ENCODE assay signal across 7 cellular contexts in the genomic region with DNA sequence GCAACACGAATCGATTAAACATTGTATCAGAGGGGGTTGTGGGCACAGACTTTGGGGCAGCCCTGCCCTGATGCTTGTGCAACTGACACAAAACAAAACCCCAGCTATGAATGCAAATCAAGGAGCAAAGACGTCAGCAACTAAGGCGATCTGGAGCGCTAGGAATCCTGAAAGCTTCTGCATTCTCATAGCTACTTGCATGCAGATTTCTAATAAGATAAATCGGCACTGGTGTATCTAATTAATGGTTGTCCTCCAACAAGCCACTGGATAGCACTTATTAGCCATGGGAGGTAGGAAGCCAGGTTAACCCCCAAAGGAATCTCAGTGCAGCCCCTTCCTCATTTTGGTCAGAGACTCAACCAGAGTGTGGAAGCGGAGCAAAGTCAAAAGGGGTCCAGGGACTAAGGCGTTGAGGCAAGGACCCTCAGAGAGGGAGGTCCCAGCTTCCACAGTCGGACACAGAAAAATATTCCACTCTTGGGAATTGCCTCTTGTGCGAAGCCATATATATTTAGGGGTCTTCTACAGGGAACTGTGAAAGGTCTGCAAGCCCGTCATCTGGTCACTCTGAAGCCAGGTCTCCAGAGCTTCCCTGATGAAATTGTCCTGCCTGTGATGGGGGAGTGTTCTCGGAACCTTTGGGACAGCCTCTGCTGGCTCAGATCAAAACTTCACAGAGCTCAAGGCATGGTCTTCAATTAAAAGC.
A peak's percentile ranks its signal among the peaks of the same experiment; 100 is the strongest.
DNase-seq lines count a peak whose midpoint lies in the region; ATAC-seq and TF ChIP-seq lines count a peak whose summit lies in the region.

No MANE protein-coding gene starts in this region.

- intact Hi-C loops in Caco-2 (cut with micrococcal nuclease; ENCODE audit: unreplicated experiment) = no loop called here

- H3K9me3 Mint-ChIP-seq in Caco-2 (ENCODE audit: unreplicated experiment) = no peaks in the 10 kb centered on the region
- peaks cover 0 to 6% (median 0%) of the 10 kb centered on the region in 9 donors for H3K9me3 Mint-ChIP-seq in naive thymus-derived CD8-positive, alpha-beta T cell

- DNase-seq in astrocyte of the spinal cord (ENCODE audit: low read depth, low spot score) = peak; percentile 80
- DNase-seq in kidney glomerular epithelial cell (lab: John Stamatoyannopoulos, UW) = peak; percentile 24
- DNase-seq in superior temporal gyrus (ENCODE audit: extremely low spot score) = peak; percentile 61
- DNase-seq in NCI-H82 treated with DMSO at 0.1 percent for 48 hours (lab: John Stamatoyannopoulos, UW; ENCODE audit: unreplicated experiment) = no peak
- DNase-seq in Caco-2 = no peak
- no peak for DNase-seq in naive thymus-derived CD8-positive, alpha-beta T cell

- CTCF ChIA-PET in Caco-2 (lab: Charles Lee) = no interaction called here

- H3K9ac ChIP-seq in HUES6 (ENCODE audit: low read length) = no peak overlapping the region

- H3K4me1 ChIP-seq in HUES6 (ENCODE audit: control insufficient read depth, insufficient read depth, low read length) (peaks cover 26% of the 10 kb centered on the region), Caco-2 (no peaks in the 10 kb centered on the region)

- TF ChIP-seq CTCF in astrocyte of the spinal cord (IDR thresholded peaks at IDR 0.05; ENCODE audit: low read depth, low read length) (no peak), Caco-2 (IDR thresholded peaks at IDR 0.05; ENCODE audit: insufficient read depth in 1 of 2, low read depth in 1 of 2, low read length in 1 of 2, severe bottlenecking in 1 of 2, unreplicated experiment in 1 of 2) (no peak)

- POLR2A ChIA-PET in Caco-2 (lab: Charles Lee) = no interaction called here
- POLR2A ChIA-PET in naive thymus-derived CD8-positive, alpha-beta T cell (lab: Charles Lee) = no interaction called here

- H3K27ac Mint-ChIP-seq in Caco-2 (ENCODE audit: unreplicated experiment) = no peak overlapping the region
- no peak overlapping the region for H3K27ac Mint-ChIP-seq in naive thymus-derived CD8-positive, alpha-beta T cell

- no peak for ATAC-seq in naive thymus-derived CD8-positive, alpha-beta T cell

- no peaks in the 10 kb centered on the region for H3K9me3 ChIP-seq in HUES6 (ENCODE audit: control insufficient read depth, insufficient read depth, low read depth, low read length)
- H3K9me3 ChIP-seq in Caco-2 = no peaks in the 10 kb centered on the region

- no peaks in the 10 kb centered on the region for H3K4me1 Mint-ChIP-seq in Caco-2 (ENCODE audit: low read depth, unreplicated experiment)
- H3K4me1 Mint-ChIP-seq in naive thymus-derived CD8-positive, alpha-beta T cell = peaks cover 4 to 16% (median 11%) of the 10 kb centered on the region in 4 donors

- H3K36me3 Mint-ChIP-seq in Caco-2 (ENCODE audit: insufficient read depth, unreplicated experiment) = no peaks in the 10 kb centered on the region
- H3K36me3 Mint-ChIP-seq in naive thymus-derived CD8-positive, alpha-beta T cell = peaks cover 0 to 5% (median 0%) of the 10 kb centered on the region in 3 donors

- H3K4me3 ChIP-seq in HUES6 (ENCODE audit: low read depth, low read length) (peak overlapping the region; percentile 44; the same call in 1 of the 2 replicates), astrocyte of the spinal cord (ENCODE audit: low read depth, low read length) (peak overlapping the region; percentile 23), Caco-2 (ENCODE audit: low read depth, low read length) (no peak overlapping the region)

- H3K27me3 Mint-ChIP-seq in Caco-2 (ENCODE audit: insufficient read depth, unreplicated experiment) = peaks cover 9% of the 10 kb centered on the region
- peaks cover 33 to 79% (median 66%) of the 10 kb centered on the region in 5 donors for H3K27me3 Mint-ChIP-seq in naive thymus-derived CD8-positive, alpha-beta T cell

- H3K27me3 ChIP-seq in HUES6 (ENCODE audit: control insufficient read depth, insufficient read depth, low read length) = peaks cover 87% of the 10 kb centered on the region
- H3K27me3 ChIP-seq in Caco-2 (replicated peaks; ENCODE audit: control insufficient read depth, insufficient read depth, low read length) = no peaks in the 10 kb centered on the region

- H3K36me3 ChIP-seq in HUES6 (ENCODE audit: control insufficient read depth, insufficient read depth, low read length) (no peaks in the 10 kb centered on the region), Caco-2 (ENCODE audit: control insufficient read depth, insufficient read depth, low read length) (no peaks in the 10 kb centered on the region)

- no peak overlapping the region for H3K27ac ChIP-seq in HUES6 (ENCODE audit: low read depth, low read length)

- no TSS peak for BruUV-seq in Caco-2 (replicated peaks; lab: Mats Ljungman, UMichigan)

- H3K4me3 Mint-ChIP-seq in Caco-2 (ENCODE audit: unreplicated experiment) = no peak overlapping the region
- H3K4me3 Mint-ChIP-seq in naive thymus-derived CD8-positive, alpha-beta T cell = peak overlapping the region in 1 of 10 donors; percentile 29

- in situ Hi-C loops in astrocyte of the spinal cord (cut with HindIII; ENCODE audit: low sequenced_read_pairs) = no loop called here

Comparison
In these comparisons a context has a peak if more than half of its experiments do, and no peak if none do; other contexts are left out.
1. DNase-seq: peak in astrocyte of the spinal cord (single experiment), kidney glomerular epithelial cell (single experiment) and superior temporal gyrus (single experiment); none in NCI-H82 treated with DMSO at 0.1 percent for 48 hours (single experiment), Caco-2 (0 of 2) and naive thymus-derived CD8-positive, alpha-beta T cell (0 of 10).